In genomic region chr11:291281-292210, GRCh38 we compare ENCODE assay signal across 14 cellular contexts. TPM values are rescaled to one million over a fixed set of nuclear protein-coding genes. Genes with fewer than 3 reads are reported as not detected.
A peak's percentile ranks its signal among the peaks of the same experiment; 100 is the strongest.
DNase-seq lines count a peak whose midpoint lies in the region; ATAC-seq and TF ChIP-seq lines count a peak whose summit lies in the region.
"Had no signal": no experiment of that assay in that cellular context is flagged by ENCODE, and none has a peak within 500 bp of the region (broad histone marks: within the 10 kb centered on the region; RNA-seq: fewer than 3 reads in every experiment).

No MANE protein-coding gene starts in this region.

- no peaks in the 10 kb centered on the region for H3K27me3 Mint-ChIP-seq in activated CD4-positive, alpha-beta memory T cell treated with anti-CD3 and anti-CD28 coated beads for 36 hours
- peaks cover 4% of the 10 kb centered on the region for H3K27me3 Mint-ChIP-seq in activated CD4-positive, alpha-beta memory T cell treated with anti-CD3 and anti-CD28 coated beads, Interleukin-2, amount 10 ng/mL, durations not matched to agents 7 days and 5 days
- no peaks in the 10 kb centered on the region for H3K27me3 Mint-ChIP-seq in activated CD8-positive, alpha-beta T cell treated with anti-CD3 and anti-CD28 coated beads for 36 hours

- TF ChIP-seq POLR2A in sigmoid colon (IDR thresholded peaks at IDR 0.05): no peak
- TF ChIP-seq POLR2A in gastrocnemius medialis (IDR thresholded peaks at IDR 0.05): no peak

- H3K36me3 Mint-ChIP-seq in activated CD4-positive, alpha-beta memory T cell treated with anti-CD3 and anti-CD28 coated beads for 36 hours: peaks cover 4% of the 10 kb centered on the region
- H3K36me3 Mint-ChIP-seq in activated CD4-positive, alpha-beta memory T cell treated with anti-CD3 and anti-CD28 coated beads, Interleukin-2, amount 10 ng/mL, durations not matched to agents 7 days and 5 days (ENCODE audit: low read depth): peaks cover 15% of the 10 kb centered on the region
- H3K36me3 Mint-ChIP-seq in activated CD8-positive, alpha-beta T cell treated with anti-CD3 and anti-CD28 coated beads for 36 hours (ENCODE audit: low read depth): peaks cover 47% of the 10 kb centered on the region

- H3K36me3 ChIP-seq in sigmoid colon: peaks cover 0 to 14% (median 0%) of the 10 kb centered on the region in 4 donors
- H3K36me3 ChIP-seq in OCI-LY7 (ENCODE audit: insufficient read depth, low read length): no peaks in the 10 kb centered on the region
- H3K36me3 ChIP-seq in gastrocnemius medialis: no peaks in the 10 kb centered on the region

- H3K9me3 ChIP-seq in right cardiac atrium (ENCODE audit: control insufficient read depth, low read length) (no peaks in the 10 kb centered on the region), sigmoid colon (no peaks in the 10 kb centered on the region), OCI-LY7 (ENCODE audit: low read length) (no peaks in the 10 kb centered on the region), gastrocnemius medialis (no peaks in the 10 kb centered on the region)

- no peak overlapping the region for H3K4me2 ChIP-seq in OCI-LY7 (ENCODE audit: low read length)

- no peak for TF ChIP-seq CTCF in activated CD8-positive, alpha-beta T cell treated with anti-CD3 and anti-CD28 coated beads for 36 hours (IDR thresholded peaks at IDR 0.05)
- no peak for TF ChIP-seq CTCF in sigmoid colon (IDR thresholded peaks at IDR 0.05)
- no peak for TF ChIP-seq CTCF in OCI-LY7 (conservative IDR thresholded peaks at IDR 0.05; ENCODE audit: low read length)
- TF ChIP-seq CTCF in gastrocnemius medialis (IDR thresholded peaks at IDR 0.05 in 4 of 5, conservative IDR thresholded peaks at IDR 0.05 in 1 of 5): no peak

- no peaks in the 10 kb centered on the region for H4K20me1 ChIP-seq in OCI-LY7 (ENCODE audit: insufficient read depth, low read length)

- H2AFZ ChIP-seq in OCI-LY7 (ENCODE audit: low read length): no peak overlapping the region

- H3K79me2 ChIP-seq in OCI-LY7 (ENCODE audit: insufficient read depth, low read depth, low read length): no peaks in the 10 kb centered on the region

- peak overlapping the region; percentile 10 for H3K27ac Mint-ChIP-seq in activated CD4-positive, alpha-beta memory T cell treated with anti-CD3 and anti-CD28 coated beads for 36 hours
- H3K27ac Mint-ChIP-seq in activated CD4-positive, alpha-beta memory T cell treated with anti-CD3 and anti-CD28 coated beads, Interleukin-2, amount 10 ng/mL, durations not matched to agents 7 days and 5 days: no peak overlapping the region
- H3K27ac Mint-ChIP-seq in activated CD8-positive, alpha-beta T cell treated with anti-CD3 and anti-CD28 coated beads for 36 hours: peak overlapping the region; percentile 89

- H3K4me3 Mint-ChIP-seq in activated CD4-positive, alpha-beta memory T cell treated with anti-CD3 and anti-CD28 coated beads for 36 hours: peak overlapping the region; percentile 7
- H3K4me3 Mint-ChIP-seq in activated CD4-positive, alpha-beta memory T cell treated with anti-CD3 and anti-CD28 coated beads, Interleukin-2, amount 10 ng/mL, durations not matched to agents 7 days and 5 days: no peak overlapping the region
- peak overlapping the region; percentile 85 for H3K4me3 Mint-ChIP-seq in activated CD8-positive, alpha-beta T cell treated with anti-CD3 and anti-CD28 coated beads for 36 hours

- no peak for DNase-seq in activated CD4-positive, alpha-beta memory T cell treated with anti-CD3 and anti-CD28 coated beads for 36 hours
- no peak for DNase-seq in activated CD4-positive, alpha-beta memory T cell treated with anti-CD3 and anti-CD28 coated beads, Interleukin-2, amount 10 ng/mL, durations not matched to agents 7 days and 5 days
- DNase-seq in activated CD8-positive, alpha-beta T cell treated with anti-CD3 and anti-CD28 coated beads for 36 hours: peak; percentile 2
- DNase-seq in right cardiac atrium: peak; percentile 14 to 57 (median 53)
- DNase-seq in sigmoid colon: peak; percentile 64
- no peak for DNase-seq in OCI-LY7 (ENCODE audit: low spot score)
- no peak for DNase-seq in DMS53 treated with DMSO at 0.1 percent for 48 hours (lab: John Stamatoyannopoulos, UW; ENCODE audit: unreplicated experiment)
- DNase-seq in gastrocnemius medialis: no peak
- DNase-seq: ACHN; NCI-H1105 treated with DMSO at 0.1 percent for 48 hours; NCI-H510A; SIG-M5; stimulated activated CD4-positive, alpha-beta T cell treated with anti-CD3 and anti-CD28 coated beads, Interleukin-15, amount 100 ng/mL, for 24 hours had no signal

- no peaks in the 10 kb centered on the region for H3K9me3 Mint-ChIP-seq in activated CD4-positive, alpha-beta memory T cell treated with anti-CD3 and anti-CD28 coated beads for 36 hours
- no peaks in the 10 kb centered on the region for H3K9me3 Mint-ChIP-seq in activated CD4-positive, alpha-beta memory T cell treated with anti-CD3 and anti-CD28 coated beads, Interleukin-2, amount 10 ng/mL, durations not matched to agents 7 days and 5 days
- H3K9me3 Mint-ChIP-seq in activated CD8-positive, alpha-beta T cell treated with anti-CD3 and anti-CD28 coated beads for 36 hours: no peaks in the 10 kb centered on the region

- in situ Hi-C loops in gastrocnemius medialis (cut with MboI; ENCODE audit: low sequenced_read_pairs in 4 of 4): no loop called here

- TF ChIP-seq EP300 in sigmoid colon (IDR thresholded peaks at IDR 0.05): no peak

- H3K27me3 ChIP-seq in right cardiac atrium (ENCODE audit: control insufficient read depth, insufficient read depth) (no peaks in the 10 kb centered on the region), sigmoid colon (peaks cover 0 to 31% (median 0%) of the 10 kb centered on the region in 3 donors), gastrocnemius medialis (peaks cover 9 to 20% (median 12%) of the 10 kb centered on the region in 3 donors)

- H3K4me3 ChIP-seq in right cardiac atrium (ENCODE audit: low read length): no peak overlapping the region
- H3K4me3 ChIP-seq in sigmoid colon: no peak overlapping the region
- H3K4me3 ChIP-seq in OCI-LY7 (ENCODE audit: low read depth, low read length, poor library complexity, severe bottlenecking): no peak overlapping the region
- no peak overlapping the region for H3K4me3 ChIP-seq in gastrocnemius medialis

- peaks cover 24% of the 10 kb centered on the region for H3K4me1 Mint-ChIP-seq in activated CD4-positive, alpha-beta memory T cell treated with anti-CD3 and anti-CD28 coated beads for 36 hours (ENCODE audit: low read depth)
- peaks cover 28% of the 10 kb centered on the region for H3K4me1 Mint-ChIP-seq in activated CD4-positive, alpha-beta memory T cell treated with anti-CD3 and anti-CD28 coated beads, Interleukin-2, amount 10 ng/mL, durations not matched to agents 7 days and 5 days
- H3K4me1 Mint-ChIP-seq in activated CD8-positive, alpha-beta T cell treated with anti-CD3 and anti-CD28 coated beads for 36 hours (ENCODE audit: low read depth): peaks cover 30% of the 10 kb centered on the region

- ATAC-seq in activated CD8-positive, alpha-beta T cell treated with anti-CD3 and anti-CD28 coated beads for 36 hours: no peak
- ATAC-seq in right cardiac atrium (no peak), gastrocnemius medialis (no peak)

- CTCF ChIA-PET in activated CD4-positive, alpha-beta memory T cell treated with anti-CD3 and anti-CD28 coated beads for 36 hours (lab: Charles Lee): interaction anchor here (1.2 to 2.0 kb wide), 2 partner anchors 12 to 14 kb away, joined by 3 to 6 read pairs; no protein-coding TSS in a partner anchor
- CTCF ChIA-PET in activated CD4-positive, alpha-beta memory T cell treated with anti-CD3 and anti-CD28 coated beads, Interleukin-2, amount 10 ng/mL, durations not matched to agents 7 days and 5 days (lab: Charles Lee): no interaction called here
- CTCF ChIA-PET in activated CD8-positive, alpha-beta T cell treated with anti-CD3 and anti-CD28 coated beads for 36 hours (lab: Charles Lee): interaction anchor here (1.4 to 2.2 kb wide), 4 partner anchors 11 to 73 kb away, joined by 5 to 16 read pairs (median 8); no protein-coding TSS in a partner anchor
- CTCF ChIA-PET in OCI-LY7 (lab: Charles Lee; ENCODE audit: unreplicated experiment): no interaction called here

- no TSS peak for BruUV-seq in OCI-LY7 (replicated peaks; lab: Mats Ljungman, UMichigan)

- H3K27ac ChIP-seq in right cardiac atrium (ENCODE audit: low read length): no peak overlapping the region
- no peak overlapping the region for H3K27ac ChIP-seq in sigmoid colon
- H3K27ac ChIP-seq in OCI-LY7 (ENCODE audit: low read depth, low read length, poor library complexity, severe bottlenecking): no peak overlapping the region
- no peak overlapping the region for H3K27ac ChIP-seq in gastrocnemius medialis
- H3K27ac ChIP-seq: epithelial cell of prostate had no signal

- WGBS in right cardiac atrium: 88% methylated on average over 44 of the region's 44 CpGs
- WGBS in sigmoid colon, 2 donors: 93 to 94% methylated on average over 44 of the region's 44 CpGs

- no peaks in the 10 kb centered on the region for H3K9me2 ChIP-seq in OCI-LY7 (ENCODE audit: insufficient read depth, low read length)

- no peaks in the 10 kb centered on the region for H3K4me1 ChIP-seq in right cardiac atrium (ENCODE audit: control insufficient read depth, insufficient read depth, low read length)
- peaks cover 0 to 21% (median 17%) of the 10 kb centered on the region in 4 donors for H3K4me1 ChIP-seq in sigmoid colon
- no peaks in the 10 kb centered on the region for H3K4me1 ChIP-seq in OCI-LY7 (ENCODE audit: insufficient read depth, low read length, poor library complexity, severe bottlenecking)
- no peaks in the 10 kb centered on the region for H3K4me1 ChIP-seq in gastrocnemius medialis

- intact Hi-C loops in activated CD4-positive, alpha-beta memory T cell treated with anti-CD3 and anti-CD28 coated beads for 36 hours (cut with micrococcal nuclease): no loop called here
- intact Hi-C loops in activated CD8-positive, alpha-beta T cell treated with anti-CD3 and anti-CD28 coated beads for 36 hours (cut with micrococcal nuclease): no loop called here
- intact Hi-C loops in right cardiac atrium (cut with DNase I) (no loop called here), sigmoid colon (cut with DNase I) (no loop called here), OCI-LY7 (cut with micrococcal nuclease; ENCODE audit: unreplicated experiment) (no loop called here), gastrocnemius medialis (cut with DNase I; ENCODE audit: low total_unique reads) (no loop called here)

- POLR2A ChIA-PET in activated CD4-positive, alpha-beta memory T cell treated with anti-CD3 and anti-CD28 coated beads for 36 hours (lab: Charles Lee): no interaction called here
- POLR2A ChIA-PET in activated CD4-positive, alpha-beta memory T cell treated with anti-CD3 and anti-CD28 coated beads, Interleukin-2, amount 10 ng/mL, durations not matched to agents 7 days and 5 days (lab: Charles Lee): no interaction called here
- POLR2A ChIA-PET in activated CD8-positive, alpha-beta T cell treated with anti-CD3 and anti-CD28 coated beads for 36 hours (lab: Charles Lee): interaction anchor here (0.9 to 6.2 kb wide), 7 partner anchors 9 to 82 kb away, joined by 3 to 67 read pairs (median 4); partner anchors contain the start of gene NLRP6
- POLR2A ChIA-PET in OCI-LY7 (lab: Charles Lee): no interaction called here

RNA-seq across cellular contexts. Expression of gene PGGHG, which starts 2.6 kb away (rescaled TPM):
- total RNA-seq in activated CD4-positive, alpha-beta memory T cell treated with anti-CD3 and anti-CD28 coated beads for 36 hours: 10 to 100 TPM; 74.3 to 75.0 TPM
- 100 to 1,000 TPM; 113 to 117 TPM for total RNA-seq in activated CD4-positive, alpha-beta memory T cell treated with anti-CD3 and anti-CD28 coated beads, Interleukin-2, amount 10 ng/mL, durations not matched to agents 7 days and 5 days
- total RNA-seq in activated CD8-positive, alpha-beta T cell treated with anti-CD3 and anti-CD28 coated beads for 36 hours: 100 to 1,000 TPM; 298 to 308 TPM
- total RNA-seq in right cardiac atrium (10 to 100 TPM in 3 of 4 donors, 1 to 10 TPM in 1; 9.9 to 15.8 (median 11.9) TPM), sigmoid colon (10 to 100 TPM; 11.4 to 15.3 (median 13.6) TPM), OCI-LY7 (2022) (0.93 and 1.2 TPM in 2 replicates), gastrocnemius medialis (1 to 10 TPM in 3 of 4 donors, under 1 TPM in 1; 0.98 to 3.4 (median 2.7) TPM)
- polyA plus RNA-seq in right cardiac atrium (18.7 TPM), sigmoid colon (10 to 100 TPM in 1 of 3 donors, 1 to 10 TPM in 2; 1.6 to 68.0 (median 3.6) TPM)
- total RNA-seq in OCI-LY7 (2014; rRNA removed; shearing (Covaris generic)): 6.3 and 7.0 TPM in 2 replicates

RNA-seq across cellular contexts. Expression of gene IFITM5, which starts 7.8 kb away (rescaled TPM):
- not detected for total RNA-seq in activated CD4-positive, alpha-beta memory T cell treated with anti-CD3 and anti-CD28 coated beads for 36 hours
- not detected for total RNA-seq in activated CD4-positive, alpha-beta memory T cell treated with anti-CD3 and anti-CD28 coated beads, Interleukin-2, amount 10 ng/mL, durations not matched to agents 7 days and 5 days
- not detected for total RNA-seq in activated CD8-positive, alpha-beta T cell treated with anti-CD3 and anti-CD28 coated beads for 36 hours
- not detected for total RNA-seq in right cardiac atrium
- not detected for polyA plus RNA-seq in right cardiac atrium
- total RNA-seq in sigmoid colon: not detected
- not detected for polyA plus RNA-seq in sigmoid colon
- not detected in 2 replicates for total RNA-seq in OCI-LY7 (2014; rRNA removed; shearing (Covaris generic))
- total RNA-seq in OCI-LY7 (2022): not detected in 2 replicates
- total RNA-seq in gastrocnemius medialis: not detected

RNA-seq across cellular contexts. Expression of gene NLRP6, which starts 13.3 kb away (rescaled TPM):
- 1 to 10 TPM in 1 of 2 experiments, under 1 TPM in 1; 0.99 to 1.2 TPM for total RNA-seq in activated CD4-positive, alpha-beta memory T cell treated with anti-CD3 and anti-CD28 coated beads for 36 hours
- total RNA-seq in activated CD4-positive, alpha-beta memory T cell treated with anti-CD3 and anti-CD28 coated beads, Interleukin-2, amount 10 ng/mL, durations not matched to agents 7 days and 5 days: 1 to 10 TPM; 2.5 TPM
- total RNA-seq in activated CD8-positive, alpha-beta T cell treated with anti-CD3 and anti-CD28 coated beads for 36 hours: 1 to 10 TPM; 3.3 to 3.4 TPM
- total RNA-seq in right cardiac atrium (under 1 TPM in 2 of 4 donors, not detected in 2; 0.11 to 0.24 TPM), sigmoid colon (1 to 10 TPM in 2 of 4 donors, under 1 TPM in 1, not detected in 1; 0.33 to 2.5 (median 1.6) TPM), OCI-LY7 (2022) (0.65 and 2.0 TPM in 2 replicates), gastrocnemius medialis (under 1 TPM in 1 of 4 donors, not detected in 3; 0.09 TPM)
- polyA plus RNA-seq in right cardiac atrium (0.02 TPM), sigmoid colon (1 to 10 TPM in 1 of 3 donors, not detected in 2; 3.3 TPM)
- 0.25 and 0.39 TPM in 2 replicates for total RNA-seq in OCI-LY7 (2014; rRNA removed; shearing (Covaris generic))

RNA-seq across cellular contexts. Expression of gene IFITM2, which starts 16.1 kb away (rescaled TPM):
- 100 to 1,000 TPM; 525 to 561 TPM for total RNA-seq in activated CD4-positive, alpha-beta memory T cell treated with anti-CD3 and anti-CD28 coated beads for 36 hours
- 1,000 to 10,000 TPM; 1,637 to 1,643 TPM for total RNA-seq in activated CD4-positive, alpha-beta memory T cell treated with anti-CD3 and anti-CD28 coated beads, Interleukin-2, amount 10 ng/mL, durations not matched to agents 7 days and 5 days
- total RNA-seq in activated CD8-positive, alpha-beta T cell treated with anti-CD3 and anti-CD28 coated beads for 36 hours: 100 to 1,000 TPM; 540 to 549 TPM
- total RNA-seq in right cardiac atrium (100 to 1,000 TPM; 180 to 290 (median 240) TPM), sigmoid colon (100 to 1,000 TPM in 3 of 4 donors, 10 to 100 TPM in 1; 79.8 to 187 (median 141) TPM), OCI-LY7 (2022) (110 and 117 TPM in 2 replicates), gastrocnemius medialis (10 to 100 TPM; 37.8 to 80.9 (median 44.9) TPM)
- polyA plus RNA-seq in right cardiac atrium (393 TPM), sigmoid colon (100 to 1,000 TPM in 2 of 3 donors, 10 to 100 TPM in 1; 73.3 to 461 (median 164) TPM)
- 9.5 and 22.1 TPM in 2 replicates for total RNA-seq in OCI-LY7 (2014; rRNA removed; shearing (Covaris generic))

RNA-seq across cellular contexts. Expression of gene IFITM1, which starts 22.3 kb away (rescaled TPM):
- 100 to 1,000 TPM; 195 to 200 TPM for total RNA-seq in activated CD4-positive, alpha-beta memory T cell treated with anti-CD3 and anti-CD28 coated beads for 36 hours
- 1,000 to 10,000 TPM; 1,010 to 1,055 TPM for total RNA-seq in activated CD4-positive, alpha-beta memory T cell treated with anti-CD3 and anti-CD28 coated beads, Interleukin-2, amount 10 ng/mL, durations not matched to agents 7 days and 5 days
- total RNA-seq in activated CD8-positive, alpha-beta T cell treated with anti-CD3 and anti-CD28 coated beads for 36 hours: 100 to 1,000 TPM; 296 to 304 TPM
- total RNA-seq in right cardiac atrium (100 to 1,000 TPM in 3 of 4 donors, 10 to 100 TPM in 1; 85.0 to 169 (median 116) TPM), sigmoid colon (10 to 100 TPM; 82.4 to 94.2 (median 92.6) TPM), OCI-LY7 (2022) (72.4 TPM in 2 replicates), gastrocnemius medialis (100 to 1,000 TPM in 1 of 4 donors, 10 to 100 TPM in 3; 47.8 to 103 (median 80.5) TPM)
- polyA plus RNA-seq in right cardiac atrium (235 TPM), sigmoid colon (100 to 1,000 TPM in 1 of 3 donors, 10 to 100 TPM in 2; 41.2 to 580 (median 58.9) TPM)
- 30.3 and 36.4 TPM in 2 replicates for total RNA-seq in OCI-LY7 (2014; rRNA removed; shearing (Covaris generic))

Comparison
In these comparisons a context has a peak if more than half of its experiments do, and no peak if none do; other contexts are left out.
1. CTCF ChIA-PET loops: an anchor here in activated CD4-positive, alpha-beta memory T cell treated with anti-CD3 and anti-CD28 coated beads for 36 hours (1.2 to 2.0 kb wide) and activated CD8-positive, alpha-beta T cell treated with anti-CD3 and anti-CD28 coated beads for 36 hours (1.4 to 2.2 kb wide); none called in activated CD4-positive, alpha-beta memory T cell treated with anti-CD3 and anti-CD28 coated beads, Interleukin-2, amount 10 ng/mL, durations not matched to agents 7 days and 5 days and OCI-LY7.
2. DNase-seq: peak in activated CD8-positive, alpha-beta T cell treated with anti-CD3 and anti-CD28 coated beads for 36 hours (single experiment), right cardiac atrium (3 of 3) and sigmoid colon (single experiment); none in activated CD4-positive, alpha-beta memory T cell treated with anti-CD3 and anti-CD28 coated beads for 36 hours (single experiment), activated CD4-positive, alpha-beta memory T cell treated with anti-CD3 and anti-CD28 coated beads, Interleukin-2, amount 10 ng/mL, durations not matched to agents 7 days and 5 days (single experiment), OCI-LY7 (single experiment), DMS53 treated with DMSO at 0.1 percent for 48 hours (single experiment) and gastrocnemius medialis (0 of 2).
3. RNA of gene PGGHG, which starts 2.6 kb away (total RNA-seq): 298 to 308 TPM in activated CD8-positive, alpha-beta T cell treated with anti-CD3 and anti-CD28 coated beads for 36 hours, 113 to 117 TPM in activated CD4-positive, alpha-beta memory T cell treated with anti-CD3 and anti-CD28 coated beads, Interleukin-2, amount 10 ng/mL, durations not matched to agents 7 days and 5 days and 74.3 to 75.0 TPM in activated CD4-positive, alpha-beta memory T cell treated with anti-CD3 and anti-CD28 coated beads for 36 hours; 11.4 to 15.3 TPM in sigmoid colon, 9.9 to 15.8 TPM in right cardiac atrium, 0.93 to 7.0 TPM in OCI-LY7 and 0.98 to 3.4 TPM in gastrocnemius medialis; every median in the first group is over 4 times any median in the second.